In genomic region chr7:1159933-1160664, GRCh38 we compare ENCODE assay signal across 8 cellular contexts.
DNase-seq lines count a peak whose midpoint lies in the region; ATAC-seq lines count a peak whose summit lies in the region.

A gene with protein sequence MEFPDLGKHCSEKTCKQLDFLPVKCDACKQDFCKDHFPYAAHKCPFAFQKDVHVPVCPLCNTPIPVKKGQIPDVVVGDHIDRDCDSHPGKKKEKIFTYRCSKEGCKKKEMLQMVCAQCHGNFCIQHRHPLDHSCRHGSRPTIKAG (minus strand): TSS chr7:1160196. CDS start chr7:1158212, 1,984 bp downstream.

- DNase-seq in NCI-H526 (lab: John Stamatoyannopoulos, UW) = peak; percentile 90 to 98
- peak; percentile 99 for DNase-seq in activated CD4-positive, alpha-beta T cell treated with anti-CD3 and anti-CD28 coated beads for 48 hours
- peak; percentile 96 to 100 (median 98) for DNase-seq in stimulated activated CD4-positive, alpha-beta T cell treated with anti-CD3 and anti-CD28 coated beads, Interleukin-1b, Interleukin-23, amount 100 ng/mL, for 24 hours (ENCODE audit: low read depth in 4 of 4, low spot score in 1 of 4)

- H3K4me2 ChIP-seq in BLaER1 = peak within 1 kb of the TSS; percentile 99

- H3K4me1 ChIP-seq in BLaER1 = peaks cover 23% of the 10 kb centered on the region

- H3K27ac ChIP-seq in BLaER1 (peak within 1 kb of the TSS; percentile 88), cingulate gyrus (ENCODE audit: low read depth, low read length) (peak within 1 kb of the TSS; percentile 99), layer of hippocampus (ENCODE audit: low read depth, low read length) (peak within 1 kb of the TSS; percentile 99)

- peaks cover 15% of the 10 kb centered on the region; the same call in 1 of the 2 replicates for H4K20me1 ChIP-seq in BLaER1

- H3K4me3 ChIP-seq in BLaER1 = peak within 1 kb of the TSS; percentile 89

- H3K27me3 ChIP-seq in BLaER1 (no peaks in the 10 kb centered on the region), layer of hippocampus (ENCODE audit: control insufficient read depth, insufficient read depth, low read length) (no peaks in the 10 kb centered on the region)

- peaks cover 44% of the 10 kb centered on the region for H3K36me3 ChIP-seq in BLaER1

- ATAC-seq in GM19324 (IDR thresholded peaks at IDR 0.05; ENCODE audit: low FRiP score, unreplicated experiment) (peak; percentile 98), HG03460 (IDR thresholded peaks at IDR 0.05; ENCODE audit: unreplicated experiment) (peak; percentile 96)

- peak within 1 kb of the TSS; percentile 88 for H3K9ac ChIP-seq in BLaER1

- H3K9me3 ChIP-seq in BLaER1 = no peaks in the 10 kb centered on the region

Comparison
In these comparisons a context has a peak if more than half of its experiments do, and no peak if none do; other contexts are left out.
1. Peak in every context shown above with its lines: DNase-seq, ATAC-seq, H3K4me3 ChIP-seq and H3K27ac ChIP-seq.